Comparison of ENCODE assay signal across 8 cellular contexts in genomic region chr10:110273474-110273873, GRCh38. TPM values are rescaled to one million over a fixed set of nuclear protein-coding genes. Genes with fewer than 3 reads are reported as not detected.
DNase-seq lines count a peak whose midpoint lies in the region; ATAC-seq and TF ChIP-seq lines count a peak whose summit lies in the region.

No MANE protein-coding gene starts in this region.

- H3K4me3 Mint-ChIP-seq in activated T-helper 1 cell treated with anti-CD3 and anti-CD28 coated beads, Interleukin-12 subunit alpha, Interleukin-12 subunit beta, Interleukin-2, Interleukin-4 antibody, amounts not matched to agents 30 ng/mL and 10 ng/mL and 1 ng/mL, durations not matched to agents 14 hours and 24 hours and 36 hours: no peak overlapping the region

- DNase-seq in activated CD4-positive, alpha-beta T cell treated with anti-CD3 and anti-CD28 coated beads for 4 hours: peak; percentile 38 to 42
- DNase-seq in activated CD4-positive, alpha-beta T cell treated with anti-CD3 and anti-CD28 coated beads for 1 hour: no peak
- DNase-seq in RKO (ENCODE audit: low spot score) (peak; percentile 57), islet precursor cell (no peak)
- DNase-seq in effector memory CD4-positive, alpha-beta T cell: peak; percentile 5 to 17 (median 6)
- DNase-seq in activated T-helper 1 cell treated with anti-CD3 and anti-CD28 coated beads, Interleukin-12 subunit alpha, Interleukin-12 subunit beta, Interleukin-2, Interleukin-4 antibody, amounts not matched to agents 30 ng/mL and 10 ng/mL and 1 ng/mL, durations not matched to agents 14 hours and 24 hours and 36 hours (ENCODE audit: low spot score): no peak

- no peak overlapping the region for H3K27ac ChIP-seq in effector memory CD4-positive, alpha-beta T cell (ENCODE audit: insufficient read depth, low read length, poor library complexity, severe bottlenecking)
- peak overlapping the region; percentile 45 for H3K27ac ChIP-seq in neutrophil

- H3K9me3 ChIP-seq in effector memory CD4-positive, alpha-beta T cell (ENCODE audit: control insufficient read depth, low read length): no peaks in the 10 kb centered on the region
- no peaks in the 10 kb centered on the region for H3K9me3 ChIP-seq in neutrophil

- no peak for TF ChIP-seq CTCF in neutrophil (IDR thresholded peaks at IDR 0.05)

- H3K27me3 Mint-ChIP-seq in activated T-helper 1 cell treated with anti-CD3 and anti-CD28 coated beads, Interleukin-12 subunit alpha, Interleukin-12 subunit beta, Interleukin-2, Interleukin-4 antibody, amounts not matched to agents 30 ng/mL and 10 ng/mL and 1 ng/mL, durations not matched to agents 14 hours and 24 hours and 36 hours (ENCODE audit: insufficient read depth): peaks cover 20% of the 10 kb centered on the region

- H3K4me3 ChIP-seq in effector memory CD4-positive, alpha-beta T cell (ENCODE audit: insufficient read depth, low read depth, low read length, poor library complexity, severe bottlenecking): no peak overlapping the region
- H3K4me3 ChIP-seq in neutrophil (ENCODE audit: low read depth in 1 of 2, low read length in 1 of 2): no peak overlapping the region

- H3K4me1 Mint-ChIP-seq in activated T-helper 1 cell treated with anti-CD3 and anti-CD28 coated beads, Interleukin-12 subunit alpha, Interleukin-12 subunit beta, Interleukin-2, Interleukin-4 antibody, amounts not matched to agents 30 ng/mL and 10 ng/mL and 1 ng/mL, durations not matched to agents 14 hours and 24 hours and 36 hours (ENCODE audit: low read depth): peaks cover 40% of the 10 kb centered on the region

- H3K27me3 ChIP-seq in effector memory CD4-positive, alpha-beta T cell (replicated peaks; ENCODE audit: control insufficient read depth, insufficient read depth, low read length, poor library complexity, severe bottlenecking): no peaks in the 10 kb centered on the region
- H3K27me3 ChIP-seq in neutrophil: no peaks in the 10 kb centered on the region

- no peaks in the 10 kb centered on the region for H3K36me3 ChIP-seq in effector memory CD4-positive, alpha-beta T cell (ENCODE audit: control insufficient read depth, insufficient read depth, low read length)
- H3K36me3 ChIP-seq in neutrophil: no peaks in the 10 kb centered on the region

- H3K9me3 Mint-ChIP-seq in activated T-helper 1 cell treated with anti-CD3 and anti-CD28 coated beads, Interleukin-12 subunit alpha, Interleukin-12 subunit beta, Interleukin-2, Interleukin-4 antibody, amounts not matched to agents 30 ng/mL and 10 ng/mL and 1 ng/mL, durations not matched to agents 14 hours and 24 hours and 36 hours: no peaks in the 10 kb centered on the region

- intact Hi-C loops in activated T-helper 1 cell treated with anti-CD3 and anti-CD28 coated beads, Interleukin-12 subunit alpha, Interleukin-12 subunit beta, Interleukin-2, Interleukin-4 antibody, amounts not matched to agents 30 ng/mL and 10 ng/mL and 1 ng/mL, durations not matched to agents 14 hours and 24 hours and 36 hours (cut with micrococcal nuclease): no loop called here

- H3K27ac Mint-ChIP-seq in activated T-helper 1 cell treated with anti-CD3 and anti-CD28 coated beads, Interleukin-12 subunit alpha, Interleukin-12 subunit beta, Interleukin-2, Interleukin-4 antibody, amounts not matched to agents 30 ng/mL and 10 ng/mL and 1 ng/mL, durations not matched to agents 14 hours and 24 hours and 36 hours: no peak overlapping the region

- peaks cover 12% of the 10 kb centered on the region for H3K4me1 ChIP-seq in effector memory CD4-positive, alpha-beta T cell (ENCODE audit: control insufficient read depth, insufficient read depth, low read length, poor library complexity, severe bottlenecking)
- H3K4me1 ChIP-seq in neutrophil (ENCODE audit: control insufficient read depth in 1 of 2, insufficient read depth in 1 of 2, low read depth in 1 of 2, low read length in 1 of 2): peaks cover 15 to 28% of the 10 kb centered on the region in 2 experiments

- ATAC-seq in GM19395 (IDR thresholded peaks at IDR 0.05; ENCODE audit: unreplicated experiment): no peak

- peaks cover 8% of the 10 kb centered on the region for H3K36me3 Mint-ChIP-seq in activated T-helper 1 cell treated with anti-CD3 and anti-CD28 coated beads, Interleukin-12 subunit alpha, Interleukin-12 subunit beta, Interleukin-2, Interleukin-4 antibody, amounts not matched to agents 30 ng/mL and 10 ng/mL and 1 ng/mL, durations not matched to agents 14 hours and 24 hours and 36 hours (ENCODE audit: low read depth)

RNA-seq across cellular contexts. Expression of gene SMNDC1, which starts 31.2 kb away (rescaled TPM):
- total RNA-seq in activated T-helper 1 cell treated with anti-CD3 and anti-CD28 coated beads, Interleukin-12 subunit alpha, Interleukin-12 subunit beta, Interleukin-2, Interleukin-4 antibody, amounts not matched to agents 30 ng/mL and 10 ng/mL and 1 ng/mL, durations not matched to agents 14 hours and 24 hours and 36 hours: 47.8 and 48.0 TPM in 2 replicates

Comparison
In these comparisons a context has a peak if more than half of its experiments do, and no peak if none do; other contexts are left out.
1. DNase-seq: peak in activated CD4-positive, alpha-beta T cell treated with anti-CD3 and anti-CD28 coated beads for 4 hours (2 of 2), RKO (single experiment) and effector memory CD4-positive, alpha-beta T cell (3 of 3); none in activated CD4-positive, alpha-beta T cell treated with anti-CD3 and anti-CD28 coated beads for 1 hour (single experiment), islet precursor cell (single experiment) and activated T-helper 1 cell treated with anti-CD3 and anti-CD28 coated beads, Interleukin-12 subunit alpha, Interleukin-12 subunit beta, Interleukin-2, Interleukin-4 antibody, amounts not matched to agents 30 ng/mL and 10 ng/mL and 1 ng/mL, durations not matched to agents 14 hours and 24 hours and 36 hours (single experiment).